Comparison of ENCODE assay signal across 8 cellular contexts in genomic region chr10:71888248-71888622, GRCh38. TPM values are rescaled to one million over a fixed set of nuclear protein-coding genes. Genes with fewer than 3 reads are reported as not detected.
DNase-seq lines count a peak whose midpoint lies in the region; ATAC-seq and TF ChIP-seq lines count a peak whose summit lies in the region.

No MANE protein-coding gene starts in this region.

- H3K27me3 Mint-ChIP-seq in brain (peaks cover 14% of the 10 kb centered on the region), mesothelial cell of epicardium (ENCODE audit: low read depth) (no peaks in the 10 kb centered on the region)

- no peak for ATAC-seq in heart left ventricle
- no peak for ATAC-seq in Right ventricle myocardium inferior
- no peak for ATAC-seq in HG03565 (IDR thresholded peaks at IDR 0.05; ENCODE audit: unreplicated experiment)
- ATAC-seq in GM21447 (IDR thresholded peaks at IDR 0.05; ENCODE audit: unreplicated experiment) = no peak

- H3K36me3 ChIP-seq in heart left ventricle (no peaks in the 10 kb centered on the region), urinary bladder (ENCODE audit: insufficient read depth) (no peaks in the 10 kb centered on the region)

- 67 to 72% (median 69%) methylated on average over 8 of the region's 8 CpGs for WGBS in heart left ventricle, 4 donors
- 58% methylated on average over 8 of the region's 8 CpGs for WGBS in urinary bladder

- H3K9me3 ChIP-seq in heart left ventricle = no peaks in the 10 kb centered on the region

- no peak for TF ChIP-seq CTCF in heart left ventricle (IDR thresholded peaks at IDR 0.05)
- TF ChIP-seq CTCF in brain (conservative IDR thresholded peaks at IDR 0.05) = no peak
- no peak for TF ChIP-seq CTCF in mesothelial cell of epicardium (IDR thresholded peaks at IDR 0.05; ENCODE audit: unreplicated experiment)

- H3K4me1 ChIP-seq in heart left ventricle = peaks cover 0 to 64% (median 11%) of the 10 kb centered on the region in 12 donors
- H3K4me1 ChIP-seq in urinary bladder (ENCODE audit: insufficient read depth) = no peaks in the 10 kb centered on the region

- H3K27ac Mint-ChIP-seq in brain (peak overlapping the region; percentile 66 to 93 (median 91)), mesothelial cell of epicardium (peak overlapping the region; percentile 90)

- H3K36me3 Mint-ChIP-seq in brain (no peaks in the 10 kb centered on the region), mesothelial cell of epicardium (no peaks in the 10 kb centered on the region)

- H3K4me3 ChIP-seq in heart left ventricle (peak overlapping the region; percentile 26 to 70 (median 57)), urinary bladder (ENCODE audit: low read depth, low read length) (peak overlapping the region; percentile 34)

- intact Hi-C loops in heart left ventricle (cut with DNase I) = loop anchor here in 6 of 10 donors (5.0 to 10.0 kb wide), 4 partner anchors 51 to 503 kb away; partner anchors contain the start of gene VSIR (in 1 of the 6)
- intact Hi-C loops in Right ventricle myocardium inferior (cut with DNase I) = loop anchor here (5.0 kb wide), 1 partner anchor 36 kb away; the partner anchor contains the start of gene PSAP

- peaks cover 28% of the 10 kb centered on the region for H3K4me1 Mint-ChIP-seq in brain
- H3K4me1 Mint-ChIP-seq in mesothelial cell of epicardium = peaks cover 15% of the 10 kb centered on the region

- DNase-seq in heart left ventricle = no peak
- DNase-seq in Right ventricle myocardium inferior (ENCODE audit: missing footprints) = no peak
- DNase-seq in mesothelial cell of epicardium (ENCODE audit: low spot score in 2 of 2, unreplicated experiment in 2 of 2) = no peak
- DNase-seq in NCI-H510A treated with DMSO at 0.1 percent for 48 hours (lab: John Stamatoyannopoulos, UW) = no peak

- H3K9me3 Mint-ChIP-seq in brain = no peaks in the 10 kb centered on the region
- H3K9me3 Mint-ChIP-seq in mesothelial cell of epicardium = no peaks in the 10 kb centered on the region

- TF ChIP-seq POLR2A in heart left ventricle (IDR thresholded peaks at IDR 0.05) = no peak

- H3K4me3 Mint-ChIP-seq in brain (peak overlapping the region; percentile 82 to 90 (median 87)), mesothelial cell of epicardium (peak overlapping the region; percentile 78)

- H3K27ac ChIP-seq in heart left ventricle (peak overlapping the region in 11 of 12 donors; percentile 50 to 96 (median 65)), urinary bladder (ENCODE audit: low read depth) (no peak overlapping the region)

- H3K27me3 ChIP-seq in heart left ventricle = no peaks in the 10 kb centered on the region

RNA-seq across cellular contexts. Expression of gene PSAP, which starts 37.2 kb away (rescaled TPM):
- 1,000 to 10,000 TPM; 1,282 to 2,171 (median 1,665) TPM for total RNA-seq in heart left ventricle
- 1,000 to 10,000 TPM in 1 of 2 donors, 100 to 1,000 TPM in 1; 454 to 1,132 TPM for polyA plus RNA-seq in heart left ventricle
- 1,777 TPM for total RNA-seq in Right ventricle myocardium inferior
- 1,531 TPM for polyA plus RNA-seq in brain (ENCODE audit: insufficient read depth, low read depth, low replicate concordance)
- 554 to 574 TPM (median 557 TPM) in 3 replicates for total RNA-seq in mesothelial cell of epicardium
- total RNA-seq in urinary bladder = 424 TPM
- 964 TPM for polyA plus RNA-seq in urinary bladder
